ENCODE assay signal across 14 cellular contexts in the genomic region with DNA sequence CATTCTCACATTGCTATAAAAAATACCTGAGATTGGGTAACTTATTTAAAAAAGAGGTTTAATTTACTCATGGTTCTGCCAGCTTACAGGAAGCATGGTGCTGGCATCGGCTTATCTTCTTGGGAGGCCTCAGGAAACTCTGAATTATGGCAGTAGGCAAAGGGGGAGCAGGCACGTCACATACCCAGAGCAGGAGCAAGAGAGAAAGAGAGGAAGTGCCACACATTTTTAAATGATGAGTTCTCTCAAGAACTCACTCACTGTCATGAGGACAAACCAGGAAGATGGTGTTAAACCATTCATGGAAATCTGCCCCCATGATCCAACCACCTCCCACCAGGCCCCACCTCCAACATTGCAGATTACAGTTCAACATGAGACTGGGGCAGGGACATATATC. TPM values are rescaled to one million over a fixed set of nuclear protein-coding genes. Genes with fewer than 3 reads are reported as not detected.
DNase-seq lines count a peak whose midpoint lies in the region; ATAC-seq and TF ChIP-seq lines count a peak whose summit lies in the region.
"Had no signal": no experiment of that assay in that cellular context is flagged by ENCODE, and none has a peak within 500 bp of the region (broad histone marks: within the 10 kb centered on the region; RNA-seq: fewer than 3 reads in every experiment).

No MANE protein-coding gene starts in this region.

- H3K36me3 Mint-ChIP-seq in activated CD4-positive, alpha-beta T cell treated with anti-CD3 and anti-CD28 coated beads for 36 hours (ENCODE audit: low read depth) = peaks cover 5% of the 10 kb centered on the region
- peaks cover 0 to 9% (median 4%) of the 10 kb centered on the region in 3 donors for H3K36me3 Mint-ChIP-seq in CD8-positive, alpha-beta memory T cell

- peaks cover 34% of the 10 kb centered on the region for H3F3A ChIP-seq in GM23248 (ENCODE audit: insufficient read depth)

- POLR2A ChIA-PET in activated CD4-positive, alpha-beta T cell treated with anti-CD3 and anti-CD28 coated beads for 36 hours (lab: Charles Lee) = no interaction called here
- POLR2A ChIA-PET in CD8-positive, alpha-beta memory T cell (lab: Charles Lee) = interaction anchor here (0.6 kb wide), 1 partner anchor 166 kb away, joined by 8 read pairs; no protein-coding TSS in a partner anchor

- H3K9me2 ChIP-seq in GM23248 (ENCODE audit: insufficient read depth) = no peaks in the 10 kb centered on the region

- WGBS in GM23248 (ENCODE audit: low coverage in 1 of 2, low lambda C conversion rate in 2 of 2, missing lambda C conversion rate in 2 of 2), 2 experiments = 0 to 3% methylated on average over 2 of the region's 2 CpGs

- H3K4me1 ChIP-seq in GM23248 (ENCODE audit: insufficient read depth) (peaks cover 60% of the 10 kb centered on the region), colonic mucosa (no peaks in the 10 kb centered on the region)
- no peaks in the 10 kb centered on the region for H3K4me1 ChIP-seq in CD8-positive, alpha-beta memory T cell (ENCODE audit: insufficient read depth, low read length)

- TF ChIP-seq CTCF in colonic mucosa (IDR thresholded peaks at IDR 0.05) = no peak

- H3K79me2 ChIP-seq in GM23248 (ENCODE audit: insufficient read depth) = no peaks in the 10 kb centered on the region

- no peaks in the 10 kb centered on the region for H3K27me3 ChIP-seq in GM23248 (replicated peaks; ENCODE audit: insufficient read depth)
- H3K27me3 ChIP-seq in colonic mucosa = no peaks in the 10 kb centered on the region
- H3K27me3 ChIP-seq in CD8-positive, alpha-beta memory T cell (ENCODE audit: insufficient read depth, low read length, poor library complexity, severe bottlenecking) = no peaks in the 10 kb centered on the region

- no peaks in the 10 kb centered on the region for H4K20me1 ChIP-seq in GM23248 (ENCODE audit: insufficient read depth)

- 0 out of 2 replicates have a peak overlapping the region, but pooled peaks have one; percentile 3 for H3K4me3 ChIP-seq in GM23248
- H3K4me3 ChIP-seq in colonic mucosa = no peak overlapping the region
- no peak overlapping the region for H3K4me3 ChIP-seq in CD8-positive, alpha-beta memory T cell (ENCODE audit: low read length)

- CTCF ChIA-PET in activated CD4-positive, alpha-beta T cell treated with anti-CD3 and anti-CD28 coated beads for 36 hours (lab: Charles Lee) = interaction anchor here (1.6 to 6.6 kb wide), 4 partner anchors 14 to 167 kb away, joined by 6 to 91 read pairs (median 11); no protein-coding TSS in a partner anchor
- CTCF ChIA-PET in CD8-positive, alpha-beta memory T cell (lab: Charles Lee) = interaction anchor here (0.9 to 7.0 kb wide), 3 partner anchors 10 to 167 kb away, joined by 3 to 133 read pairs (median 4); a partner anchor contains a TSS

- DNase-seq in GM23248 (peak; percentile 78), T1000 (lab: John Stamatoyannopoulos, UW) (peak; percentile 26), fibroblast of gingiva (ENCODE audit: low read depth) (peak; percentile 67), renal cortical epithelial cell (ENCODE audit: low read depth) (peak; percentile 85), colonic mucosa (no peak)
- DNase-seq in activated CD4-positive, alpha-beta T cell treated with anti-CD3 and anti-CD28 coated beads for 36 hours = no peak
- no peak for DNase-seq in CD8-positive, alpha-beta memory T cell
- DNase-seq: activated effector memory CD4-positive, alpha-beta T cell treated with Interleukin-2 at 50 U/mL for 16 hours; Caco-2; NCI-H2227 treated with DMSO at 0.1 percent for 48 hours; SHP77; stimulated activated CD8-positive, alpha-beta memory T cell treated with anti-CD3 and anti-CD28 coated beads, Interleukin-4, amount 100 ng/mL, for 48 hours had no signal

- H3K36me3 ChIP-seq in GM23248 (ENCODE audit: low read depth) (no peaks in the 10 kb centered on the region), colonic mucosa (no peaks in the 10 kb centered on the region)
- no peaks in the 10 kb centered on the region for H3K36me3 ChIP-seq in CD8-positive, alpha-beta memory T cell (ENCODE audit: insufficient read depth, low read length)

- H3K27ac Mint-ChIP-seq in activated CD4-positive, alpha-beta T cell treated with anti-CD3 and anti-CD28 coated beads for 36 hours = no peak overlapping the region
- peak overlapping the region in 2 of 8 donors; percentile 38 to 70 for H3K27ac Mint-ChIP-seq in CD8-positive, alpha-beta memory T cell

- in situ Hi-C loops in GM23248 (cut with MboI) = loop anchor here (5.0 to 25.0 kb wide), 2 partner anchors 167 to 312 kb away; no protein-coding TSS in a partner anchor

- intact Hi-C loops in activated CD4-positive, alpha-beta T cell treated with anti-CD3 and anti-CD28 coated beads for 36 hours (cut with DNase I, micrococcal nuclease) = loop anchor here in 1 of 2 experiments (5.0 kb wide), 1 partner anchor 227 kb away; no protein-coding TSS in a partner anchor
- intact Hi-C loops in colonic mucosa (cut with DNase I) = loop anchor here (5.0 kb wide), 2 partner anchors 167 to 312 kb away; no protein-coding TSS in a partner anchor

- ATAC-seq in activated CD4-positive, alpha-beta T cell treated with anti-CD3 and anti-CD28 coated beads for 36 hours = no peak
- no peak for ATAC-seq in GM21423 (IDR thresholded peaks at IDR 0.05; ENCODE audit: unreplicated experiment)

- 0 out of 2 replicates have a peak overlapping the region, but pooled peaks have one; percentile 0 for H2AFZ ChIP-seq in GM23248

- peak overlapping the region; percentile 34 for H3K4me2 ChIP-seq in GM23248 (ENCODE audit: unreplicated experiment)

- H3K4me3 Mint-ChIP-seq in activated CD4-positive, alpha-beta T cell treated with anti-CD3 and anti-CD28 coated beads for 36 hours = no peak overlapping the region
- H3K4me3 Mint-ChIP-seq in CD8-positive, alpha-beta memory T cell = no peak overlapping the region

- H3K9ac ChIP-seq in GM23248 = peak overlapping the region; percentile 1; the same call in 1 of the 2 replicates
- no peak overlapping the region for H3K9ac ChIP-seq in colonic mucosa (ENCODE audit: low read depth in 2 of 2, low read length in 2 of 2)

- H3K9me3 Mint-ChIP-seq in activated CD4-positive, alpha-beta T cell treated with anti-CD3 and anti-CD28 coated beads for 36 hours (ENCODE audit: low read depth) = no peaks in the 10 kb centered on the region
- H3K9me3 Mint-ChIP-seq in CD8-positive, alpha-beta memory T cell = no peaks in the 10 kb centered on the region

- no peaks in the 10 kb centered on the region for H3K27me3 Mint-ChIP-seq in activated CD4-positive, alpha-beta T cell treated with anti-CD3 and anti-CD28 coated beads for 36 hours
- no peaks in the 10 kb centered on the region for H3K27me3 Mint-ChIP-seq in CD8-positive, alpha-beta memory T cell

- H3K9me3 ChIP-seq in GM23248 (ENCODE audit: low read depth) = no peaks in the 10 kb centered on the region
- H3K9me3 ChIP-seq in colonic mucosa = no peaks in the 10 kb centered on the region
- H3K9me3 ChIP-seq in CD8-positive, alpha-beta memory T cell (ENCODE audit: low read length) = no peaks in the 10 kb centered on the region

- H3K27ac ChIP-seq in GM23248 (peak overlapping the region; percentile 55), colonic mucosa (no peak overlapping the region)
- no peak overlapping the region for H3K27ac ChIP-seq in CD8-positive, alpha-beta memory T cell (ENCODE audit: low read depth, low read length)

- peaks cover 24% of the 10 kb centered on the region for H3K4me1 Mint-ChIP-seq in activated CD4-positive, alpha-beta T cell treated with anti-CD3 and anti-CD28 coated beads for 36 hours
- H3K4me1 Mint-ChIP-seq in CD8-positive, alpha-beta memory T cell = no peaks in the 10 kb centered on the region

RNA-seq across cellular contexts. Expression of a gene that starts 10.0 kb away (rescaled TPM):
- 11.8 and 13.8 TPM in 2 replicates for total RNA-seq in GM23248 (2014; rRNA removed; shearing (Covaris generic))
- polyA plus RNA-seq in GM23248 (2016; fragmentation: Nextera tagmentation; extraction: Ambion mirVana) = 9.4 and 11.0 TPM in 2 replicates
- 20.0 and 134 TPM in 2 replicates for total RNA-seq in renal cortical epithelial cell
- 10 to 100 TPM; 47.3 to 57.8 TPM for total RNA-seq in activated CD4-positive, alpha-beta T cell treated with anti-CD3 and anti-CD28 coated beads for 36 hours
- total RNA-seq in colonic mucosa = 100 to 1,000 TPM in 1 of 2 donors, 10 to 100 TPM in 1; 73.5 to 104 TPM
- 10 to 100 TPM; 29.7 to 32.9 TPM for total RNA-seq in CD8-positive, alpha-beta memory T cell
- polyA plus RNA-seq in CD8-positive, alpha-beta memory T cell = 20.9 TPM

RNA-seq across cellular contexts. Expression of a gene that starts 32.6 kb away (rescaled TPM):
- 0.65 TPM in 1 of 2 replicates, not detected in the other for total RNA-seq in GM23248 (2014; rRNA removed; shearing (Covaris generic))
- 0.44 TPM in 1 of 2 replicates, not detected in the other for polyA plus RNA-seq in GM23248 (2016; fragmentation: Nextera tagmentation; extraction: Ambion mirVana)
- total RNA-seq in renal cortical epithelial cell (2.1 and 2.4 TPM in 2 replicates), colonic mucosa (under 1 TPM in 1 of 2 donors, not detected in 1; 0.54 TPM)
- total RNA-seq in activated CD4-positive, alpha-beta T cell treated with anti-CD3 and anti-CD28 coated beads for 36 hours = not detected
- not detected for total RNA-seq in CD8-positive, alpha-beta memory T cell
- polyA plus RNA-seq in CD8-positive, alpha-beta memory T cell = not detected
- total RNA-seq: myocyte had no signal

Comparison
In these comparisons a context has a peak if more than half of its experiments do, and no peak if none do; other contexts are left out.
1. DNase-seq: peak in GM23248 (single experiment), T1000 (single experiment), fibroblast of gingiva (single experiment) and renal cortical epithelial cell (single experiment); none in activated CD4-positive, alpha-beta T cell treated with anti-CD3 and anti-CD28 coated beads for 36 hours (single experiment), colonic mucosa (single experiment) and CD8-positive, alpha-beta memory T cell (0 of 5).